ENCODE assay signal across 27 cellular contexts in the genomic region with DNA sequence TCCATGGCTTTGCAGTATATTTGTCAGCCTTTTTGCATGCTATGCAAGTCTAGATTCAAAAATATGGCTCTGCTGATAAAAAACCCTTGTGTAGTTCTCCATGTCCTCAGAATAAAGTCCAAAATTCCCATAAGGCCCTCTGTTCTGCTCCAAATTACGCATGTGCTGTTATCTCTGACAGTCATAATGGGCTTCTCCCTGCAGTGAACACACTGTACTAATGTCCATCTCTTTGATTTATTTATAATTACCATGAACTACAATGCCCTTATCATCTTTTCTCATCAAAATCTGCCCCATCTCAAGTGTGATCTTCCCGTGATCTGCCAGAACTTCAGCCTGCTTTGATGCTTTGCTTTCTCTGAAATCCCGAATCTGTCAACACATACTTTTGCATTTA.
DNase-seq lines count a peak whose midpoint lies in the region; FAIRE-seq and TF ChIP-seq lines count a peak whose summit lies in the region.
"Had no signal": no experiment of that assay in that cellular context is flagged by ENCODE, and none has a peak within 500 bp of the region (broad histone marks: within the 10 kb centered on the region; RNA-seq: fewer than 3 reads in every experiment).

No MANE protein-coding gene starts in this region.

- H2AFZ ChIP-seq in H1 (ENCODE audit: low read length) = no peak overlapping the region

- no peak overlapping the region for H3K56ac ChIP-seq in H1 (replicated peaks; ENCODE audit: insufficient read length, low read depth, low read length)

- POLR2A ChIA-PET in H1 (lab: Charles Lee; ENCODE audit: partially characterized antibody) = no interaction called here

- H3K79me2 ChIP-seq in H1 (ENCODE audit: control insufficient read depth in 1 of 2, insufficient read depth in 2 of 2, low read length in 2 of 2) = no peaks in the 10 kb centered on the region

- no peaks in the 10 kb centered on the region for H3K79me1 ChIP-seq in H1 (ENCODE audit: low read depth, low read length)

- no peaks in the 10 kb centered on the region for H3K27me3 ChIP-seq in H1 (replicated peaks in 1 of 4; ENCODE audit: control insufficient read depth in 3 of 4, extremely low read depth in 1 of 4, insufficient read depth in 3 of 4, low read length in 3 of 4)
- H3K27me3 ChIP-seq: BE2C, BLaER1 had no signal

- no peak for TF ChIP-seq POLR2A in H1 (IDR thresholded peaks at IDR 0.05; ENCODE audit: control extremely low read depth in 1 of 2, low read depth in 2 of 2, low read length in 2 of 2)

- no peaks in the 10 kb centered on the region for H3K9me3 ChIP-seq in H1 (ENCODE audit: insufficient read depth in 2 of 2, low read depth in 1 of 2, low read length in 1 of 2)
- H3K9me3 ChIP-seq: A549, BE2C, BLaER1 had no signal

- no peak overlapping the region for H2BK15ac ChIP-seq in H1 (ENCODE audit: low read length)

- H3K9ac ChIP-seq in H1 (replicated peaks in 1 of 4; ENCODE audit: extremely low read depth in 1 of 4, low read depth in 3 of 4, low read length in 3 of 4) = no peak overlapping the region
- H3K9ac ChIP-seq: BLaER1 had no signal

- H2BK120ac ChIP-seq in H1 (replicated peaks; ENCODE audit: low read depth, low read length) = no peak overlapping the region

- H2BK5ac ChIP-seq in H1 (ENCODE audit: low read depth, low read length) = no peak overlapping the region

- H4K20me1 ChIP-seq in H1 (replicated peaks in 1 of 2; ENCODE audit: control insufficient read depth in 1 of 2, insufficient read depth in 2 of 2, low read length in 2 of 2) = no peaks in the 10 kb centered on the region
- H4K20me1 ChIP-seq: BLaER1 had no signal

- no peak overlapping the region for H3K27ac ChIP-seq in H1 (ENCODE audit: low read depth, low read length)
- H3K27ac ChIP-seq: 22Rv1, A549, BLaER1 had no signal

- no peak for FAIRE-seq in H1 (lab: Jason Lieb, UNC)
- FAIRE-seq: A549, GM12878, GM12892, GM18507 had no signal

- H2BK12ac ChIP-seq in H1 (ENCODE audit: low read depth, low read length) = no peak overlapping the region

- H2BK20ac ChIP-seq in H1 (ENCODE audit: low read length) = no peak overlapping the region

- H2AK5ac ChIP-seq in H1 (ENCODE audit: low read depth, low read length) = no peak overlapping the region

- CTCF ChIA-PET in H1 (lab: Charles Lee; ENCODE audit: partially characterized antibody) = no interaction called here

- no peak overlapping the region for H3K4me2 ChIP-seq in H1 (ENCODE audit: insufficient read depth in 1 of 2, low read depth in 2 of 2, low read length in 2 of 2)
- H3K4me2 ChIP-seq: A549, BLaER1 had no signal

- no peak for TF ChIP-seq RAD21 in H1 (IDR thresholded peaks at IDR 0.05 in 1 of 2, conservative IDR thresholded peaks at IDR 0.05 in 1 of 2; ENCODE audit: low read depth in 2 of 2, low read length in 2 of 2)

- no peak overlapping the region for H4K5ac ChIP-seq in H1 (ENCODE audit: insufficient read length, low read depth, low read length)

- H3K36me3 ChIP-seq in H1 (ENCODE audit: control insufficient read depth in 2 of 4, insufficient read depth in 4 of 4, low read length in 3 of 4) = no peaks in the 10 kb centered on the region
- H3K36me3 ChIP-seq: BE2C, BLaER1 had no signal

- H3K4ac ChIP-seq in H1 (replicated peaks; ENCODE audit: insufficient read length, low read depth, low read length) = no peak overlapping the region

- H3K14ac ChIP-seq in H1 (ENCODE audit: insufficient read length) = no peak overlapping the region

- H3K23ac ChIP-seq in H1 (ENCODE audit: insufficient read length) = no peak overlapping the region

- no peak overlapping the region for H3K18ac ChIP-seq in H1 (ENCODE audit: extremely low read depth, low read length)

- no peaks in the 10 kb centered on the region for H3K4me1 ChIP-seq in H1 (replicated peaks in 1 of 4; ENCODE audit: control insufficient read depth in 3 of 4, insufficient read depth in 4 of 4, low read length in 3 of 4)
- H3K4me1 ChIP-seq: A549, BE2C, BLaER1 had no signal

- H3K23me2 ChIP-seq in H1 (ENCODE audit: low read depth, low read length) = no peaks in the 10 kb centered on the region

- H4K8ac ChIP-seq in H1 (ENCODE audit: extremely low read depth, insufficient read depth, low read length) = no peak overlapping the region

- no peak overlapping the region for H3K4me3 ChIP-seq in H1 (ENCODE audit: extremely low read depth in 1 of 4, insufficient read depth in 2 of 4, low read depth in 3 of 4, low read length in 4 of 4)
- H3K4me3 ChIP-seq: A549, BLaER1, GM12878 had no signal

- TF ChIP-seq CTCF in H1 (IDR thresholded peaks at IDR 0.05; ENCODE audit: control extremely low read depth in 1 of 3, insufficient read depth in 1 of 3, low read depth in 1 of 3, low read length in 3 of 3) = no peak

- no peak for TF ChIP-seq EP300 in H1 (IDR thresholded peaks at IDR 0.05; ENCODE audit: borderline replicate concordance in 1 of 2, low read depth in 2 of 2, low read length in 2 of 2)

- 82% methylated on average over 3 of the region's 3 CpGs; no CpG with 5 or more reads in 1 of the 2 experiments for WGBS in H1 (ENCODE audit: extremely low coverage in 1 of 2, insufficient coverage in 1 of 2, insufficient read length in 1 of 2, insufficient replicate concordance in 2 of 2, low coverage in 1 of 2, low lambda C conversion rate in 2 of 2, missing lambda C conversion rate in 1 of 2), 2 experiments

- DNase-seq in NCI-H146 (lab: John Stamatoyannopoulos, UW) (peak; percentile 9), NCI-H146 treated with DMSO at 0.1 percent for 48 hours (lab: John Stamatoyannopoulos, UW; ENCODE audit: unreplicated experiment) (no peak), amniotic epithelial cell (ENCODE audit: low read depth) (peak; percentile 84), H1 (ENCODE audit: low read depth in 1 of 2, low spot score in 2 of 2) (no peak), pons (ENCODE audit: low spot score) (no peak), midbrain (lab: John Stamatoyannopoulos, UW) (no peak), Ammon's horn (ENCODE audit: low spot score) (no peak)
- DNase-seq: AML-193; BE2C; C1 segment of cervical spinal cord; CD4-positive, alpha-beta memory T cell; CD4-positive, CD25-positive, alpha-beta regulatory T cell; CD8-positive, alpha-beta memory T cell; COR-L47; DMS 273 treated with DMSO at 0.1 percent for 48 hours; DMS153; DMS53; DMS79; DND-41; EL; GDM1 had no signal

- H4K91ac ChIP-seq in H1 (replicated peaks; ENCODE audit: insufficient read length, low read length) = peak overlapping the region; percentile 26

TF ChIP-seq in H1, 55 proteins besides CTCF, POLR2A, EP300 and RAD21:
- TF ChIP-seq TEAD4 (IDR thresholded peaks at IDR 0.05; ENCODE audit: low read depth, low read length) (no peak), ATF2 (IDR thresholded peaks at IDR 0.05; ENCODE audit: low read length) (no peak)

Comparison
In these comparisons a context has a peak if more than half of its experiments do, and no peak if none do; other contexts are left out.
1. DNase-seq: peak in NCI-H146 (single experiment) and amniotic epithelial cell (single experiment); none in NCI-H146 treated with DMSO at 0.1 percent for 48 hours (single experiment), H1 (0 of 2), pons (single experiment), midbrain (single experiment) and Ammon's horn (single experiment).